Comparison of ENCODE assay signal across 9 cellular contexts in the genomic region with DNA sequence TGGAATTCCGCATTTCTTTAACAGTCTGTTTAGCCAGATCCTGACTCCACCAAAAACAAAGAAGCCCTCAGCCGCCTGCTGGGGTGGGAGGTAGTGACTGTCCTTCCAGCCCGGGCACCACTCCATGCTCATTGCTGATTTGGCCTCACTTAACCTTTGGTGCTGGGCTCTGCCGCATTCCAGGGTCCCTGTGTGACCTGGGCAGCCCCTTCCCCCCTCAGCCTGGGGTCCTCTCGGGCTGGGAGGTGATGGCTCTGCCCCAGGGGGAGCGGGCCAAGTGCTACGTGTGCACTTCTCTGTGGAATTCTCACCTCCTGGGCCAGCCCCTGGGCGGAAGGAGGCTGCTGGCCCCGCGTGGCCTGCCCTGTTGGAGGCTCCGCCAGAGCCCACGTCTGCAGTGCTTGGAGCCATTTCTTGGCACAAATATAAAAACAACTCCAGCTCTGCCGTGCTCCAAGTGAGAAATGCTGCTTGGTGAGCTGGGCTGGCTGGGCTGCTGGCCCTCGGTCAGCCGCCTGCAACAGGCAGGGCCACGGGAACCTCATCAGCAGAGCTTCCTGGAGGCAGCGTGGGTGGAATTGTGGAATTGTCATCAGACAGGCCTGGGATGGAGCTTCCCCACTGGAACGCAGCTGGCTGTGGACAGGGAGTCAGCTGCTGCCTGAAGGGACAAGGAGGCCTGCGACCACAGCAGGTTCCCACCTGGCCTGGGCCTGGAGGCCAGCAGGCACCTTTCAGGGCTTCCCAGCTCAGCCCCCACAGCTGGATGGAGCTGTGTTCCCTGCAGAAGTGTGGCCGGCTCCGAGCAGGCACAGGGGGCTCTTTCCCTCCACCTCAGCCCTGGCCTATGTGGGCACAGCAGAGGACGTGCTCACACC.
A peak's percentile ranks its signal among the peaks of the same experiment; 100 is the strongest.
DNase-seq lines count a peak whose midpoint lies in the region; ATAC-seq and TF ChIP-seq lines count a peak whose summit lies in the region.
"Had no signal": no experiment of that assay in that cellular context is flagged by ENCODE, and none has a peak within 500 bp of the region (broad histone marks: within the 10 kb centered on the region; RNA-seq: fewer than 3 reads in every experiment).

No MANE protein-coding gene starts in this region.

- H3K27me3 ChIP-seq in Peyer's patch (no peaks in the 10 kb centered on the region), muscle layer of duodenum (ENCODE audit: low read depth, low read length) (no peaks in the 10 kb centered on the region), thyroid gland (no peaks in the 10 kb centered on the region)

- H3K27ac ChIP-seq in Peyer's patch (peak overlapping the region; percentile 25 to 50 (median 46)), muscle layer of duodenum (ENCODE audit: low read length) (peak overlapping the region; percentile 16), thyroid gland (peak overlapping the region; percentile 92 to 97 (median 96))

- ATAC-seq in GM21390 (IDR thresholded peaks at IDR 0.05; ENCODE audit: unreplicated experiment): no peak

- H3K4me3 ChIP-seq in Peyer's patch (no peak overlapping the region), fibroblast of the aortic adventitia (ENCODE audit: low read depth, low read length) (no peak overlapping the region), muscle layer of duodenum (ENCODE audit: low read depth in 1 of 2, low read length in 2 of 2) (peak overlapping the region in 1 of 2 donors; percentile 36), thyroid gland (replicated peaks in 1 of 3) (no peak overlapping the region)

- H3K9me3 ChIP-seq in Peyer's patch (no peaks in the 10 kb centered on the region), muscle layer of duodenum (ENCODE audit: control insufficient read depth in 1 of 2, low read length in 2 of 2) (no peaks in the 10 kb centered on the region), thyroid gland (no peaks in the 10 kb centered on the region)

- DNase-seq in Peyer's patch: peak in 1 of 3 donors; percentile 54
- peak; percentile 84 for DNase-seq in fibroblast of the aortic adventitia (ENCODE audit: low read depth)
- peak; percentile 76 to 83 for DNase-seq in thyroid gland
- DNase-seq in NCI-H187 (lab: John Stamatoyannopoulos, UW): no peak
- DNase-seq in NCI-H2029 (lab: John Stamatoyannopoulos, UW): no peak
- DNase-seq in NCI-H1694 (lab: John Stamatoyannopoulos, UW): no peak
- DNase-seq: NCI-H526 treated with DMSO at 0.1 percent for 48 hours had no signal

- peaks cover 0 to 17% (median 0%) of the 10 kb centered on the region in 4 donors for H3K4me1 ChIP-seq in Peyer's patch
- H3K4me1 ChIP-seq in muscle layer of duodenum (ENCODE audit: control insufficient read depth in 1 of 2, insufficient read depth in 2 of 2, low read length in 2 of 2): peaks cover 0 to 29% of the 10 kb centered on the region in 2 donors
- H3K4me1 ChIP-seq in thyroid gland: peaks cover 48 to 60% of the 10 kb centered on the region in 2 donors

- no peak for TF ChIP-seq CTCF in Peyer's patch (IDR thresholded peaks at IDR 0.05)
- no peak for TF ChIP-seq CTCF in fibroblast of the aortic adventitia (IDR thresholded peaks at IDR 0.05; ENCODE audit: insufficient read depth, low read length)
- TF ChIP-seq CTCF in thyroid gland (IDR thresholded peaks at IDR 0.05): peak in 2 of 6 experiments; percentile 12 to 35

- TF ChIP-seq POLR2A in Peyer's patch (IDR thresholded peaks at IDR 0.05): no peak
- TF ChIP-seq POLR2A in thyroid gland (IDR thresholded peaks at IDR 0.05): peak in 1 of 2 donors; percentile 8

- H3K36me3 ChIP-seq in Peyer's patch (no peaks in the 10 kb centered on the region), muscle layer of duodenum (ENCODE audit: control insufficient read depth in 1 of 2, insufficient read depth in 2 of 2, low read length in 2 of 2) (no peaks in the 10 kb centered on the region), thyroid gland (no peaks in the 10 kb centered on the region)

- intact Hi-C loops in thyroid gland (cut with DNase I): loop anchor here (5.0 kb wide), 1 partner anchor 34 kb away; no protein-coding TSS in a partner anchor

- WGBS in thyroid gland, 2 donors: 21 to 24% methylated on average over 15 to 17 of the region's 22 CpGs

Comparison
In these comparisons a context has a peak if more than half of its experiments do, and no peak if none do; other contexts are left out.
1. DNase-seq: peak in fibroblast of the aortic adventitia (single experiment) and thyroid gland (2 of 2); none in NCI-H187 (0 of 2), NCI-H2029 (single experiment) and NCI-H1694 (single experiment).
2. H3K27ac ChIP-seq: peak in every context shown above with its lines; median percentile 96 in thyroid gland; 46 in Peyer's patch; 16 in muscle layer of duodenum.